ENCODE assay signal across 12 cellular contexts in genomic region chr1:63326473-63327380, GRCh38. TPM values are rescaled to one million over a fixed set of nuclear protein-coding genes. Genes with fewer than 3 reads are reported as not detected.
DNase-seq lines count a peak whose midpoint lies in the region; ATAC-seq and TF ChIP-seq lines count a peak whose summit lies in the region.
"Had no signal": no experiment of that assay in that cellular context is flagged by ENCODE, and none has a peak within 500 bp of the region (broad histone marks: within the 10 kb centered on the region; RNA-seq: fewer than 3 reads in every experiment).

No MANE protein-coding gene starts in this region.

- intact Hi-C loops in activated CD8-positive, alpha-beta T cell treated with anti-CD3 and anti-CD28 coated beads for 36 hours (cut with micrococcal nuclease): loop anchor here (5.0 to 10.0 kb wide), 2 partner anchors 116 to 198 kb away; partner anchors contain the start of genes EFCAB7 and ITGB3BP

- no peak for TF ChIP-seq CTCF in activated CD8-positive, alpha-beta T cell treated with anti-CD3 and anti-CD28 coated beads for 36 hours (IDR thresholded peaks at IDR 0.05)
- no peak for TF ChIP-seq CTCF in osteoblast (IDR thresholded peaks at IDR 0.05; ENCODE audit: extremely low read depth, low read depth, low read length)

- peaks cover 2% of the 10 kb centered on the region for H3K4me1 ChIP-seq in osteoblast (ENCODE audit: insufficient read depth, low read length)
- H3K4me1 ChIP-seq: BE2C had no signal

- CTCF ChIA-PET in activated CD8-positive, alpha-beta T cell treated with anti-CD3 and anti-CD28 coated beads, Interleukin-2, amount 10 ng/mL, durations not matched to agents 7 days and 5 days (lab: Charles Lee): interaction anchor here (0.7 to 2.8 kb wide), 10 partner anchors 8 to 212 kb away, joined by 3 to 8 read pairs (median 4); no protein-coding TSS in a partner anchor
- CTCF ChIA-PET in activated CD8-positive, alpha-beta T cell treated with anti-CD3 and anti-CD28 coated beads for 36 hours (lab: Charles Lee): interaction anchor here (0.8 to 5.2 kb wide), 13 partner anchors 9 to 212 kb away, joined by 3 to 39 read pairs (median 4); no protein-coding TSS in a partner anchor

- DNase-seq in activated CD8-positive, alpha-beta T cell treated with anti-CD3 and anti-CD28 coated beads, Interleukin-2, amount 10 ng/mL, durations not matched to agents 7 days and 5 days: no peak
- DNase-seq in activated CD8-positive, alpha-beta T cell treated with anti-CD3 and anti-CD28 coated beads for 36 hours: no peak
- DNase-seq in NAMALWA (ENCODE audit: low spot score) (peak; percentile 41), osteoblast (ENCODE audit: insufficient read length, low spot score, missing footprints) (peak; percentile 63)
- no peak for DNase-seq in central memory CD8-positive, alpha-beta T cell (ENCODE audit: low spot score in 2 of 2)
- no peak for DNase-seq in activated CD4-positive, CD25-positive, alpha-beta regulatory T cell (lab: John Stamatoyannopoulos, UW)
- DNase-seq: activated gamma-delta T cell treated with Interleukin-2 at 50 U/mL for 16 hours; effector CD8-positive, alpha-beta T cell had no signal

- no peaks in the 10 kb centered on the region for H3K9me3 ChIP-seq in osteoblast (ENCODE audit: low read depth, low read length)
- H3K9me3 ChIP-seq: BE2C, prostate gland had no signal

- H3K4me3 ChIP-seq in osteoblast (ENCODE audit: insufficient read depth, low read length): no peak overlapping the region
- H3K4me3 ChIP-seq: prostate gland had no signal

- peaks cover under 1% of the 10 kb centered on the region for H3K9me3 Mint-ChIP-seq in activated CD8-positive, alpha-beta T cell treated with anti-CD3 and anti-CD28 coated beads, Interleukin-2, amount 10 ng/mL, durations not matched to agents 7 days and 5 days (ENCODE audit: insufficient read depth)
- peaks cover 7% of the 10 kb centered on the region for H3K9me3 Mint-ChIP-seq in activated CD8-positive, alpha-beta T cell treated with anti-CD3 and anti-CD28 coated beads for 36 hours
- H3K9me3 Mint-ChIP-seq in central memory CD8-positive, alpha-beta T cell: no peaks in the 10 kb centered on the region

- H3K27ac Mint-ChIP-seq in activated CD8-positive, alpha-beta T cell treated with anti-CD3 and anti-CD28 coated beads, Interleukin-2, amount 10 ng/mL, durations not matched to agents 7 days and 5 days: peak overlapping the region; percentile 57
- H3K27ac Mint-ChIP-seq in activated CD8-positive, alpha-beta T cell treated with anti-CD3 and anti-CD28 coated beads for 36 hours: no peak overlapping the region
- H3K27ac Mint-ChIP-seq in central memory CD8-positive, alpha-beta T cell (ENCODE audit: low read depth): peak overlapping the region; percentile 61

- H3K4me3 Mint-ChIP-seq in activated CD8-positive, alpha-beta T cell treated with anti-CD3 and anti-CD28 coated beads, Interleukin-2, amount 10 ng/mL, durations not matched to agents 7 days and 5 days: peak overlapping the region; percentile 27
- H3K4me3 Mint-ChIP-seq in activated CD8-positive, alpha-beta T cell treated with anti-CD3 and anti-CD28 coated beads for 36 hours: no peak overlapping the region
- H3K4me3 Mint-ChIP-seq in central memory CD8-positive, alpha-beta T cell: peak overlapping the region; percentile 9

- no peaks in the 10 kb centered on the region for H3K36me3 ChIP-seq in osteoblast (ENCODE audit: insufficient read depth, low read length)
- H3K36me3 ChIP-seq: BE2C, prostate gland had no signal

- POLR2A ChIA-PET in activated CD8-positive, alpha-beta T cell treated with anti-CD3 and anti-CD28 coated beads, Interleukin-2, amount 10 ng/mL, durations not matched to agents 7 days and 5 days (lab: Charles Lee): interaction anchor here (0.7 kb wide), 1 partner anchor 589 kb away, joined by 3 read pairs; no protein-coding TSS in a partner anchor
- POLR2A ChIA-PET in activated CD8-positive, alpha-beta T cell treated with anti-CD3 and anti-CD28 coated beads for 36 hours (lab: Charles Lee): no interaction called here

- no peak overlapping the region for H3K27ac ChIP-seq in osteoblast (ENCODE audit: low read depth, low read length)
- H3K27ac ChIP-seq: prostate gland had no signal

- H3K36me3 Mint-ChIP-seq in activated CD8-positive, alpha-beta T cell treated with anti-CD3 and anti-CD28 coated beads, Interleukin-2, amount 10 ng/mL, durations not matched to agents 7 days and 5 days (ENCODE audit: low read depth): peaks cover 8% of the 10 kb centered on the region
- peaks cover 15% of the 10 kb centered on the region for H3K36me3 Mint-ChIP-seq in activated CD8-positive, alpha-beta T cell treated with anti-CD3 and anti-CD28 coated beads for 36 hours (ENCODE audit: low read depth)
- H3K36me3 Mint-ChIP-seq in central memory CD8-positive, alpha-beta T cell (ENCODE audit: insufficient read depth): peaks cover 19% of the 10 kb centered on the region

- H3K4me2 ChIP-seq in osteoblast (ENCODE audit: insufficient read depth, low read length): no peak overlapping the region

- no peaks in the 10 kb centered on the region for H4K20me1 ChIP-seq in osteoblast (ENCODE audit: insufficient read depth, low read length)

- H3K27me3 ChIP-seq in osteoblast (ENCODE audit: insufficient read depth, low read length): peaks cover 100% of the 10 kb centered on the region

- peaks cover 36% of the 10 kb centered on the region for H3K4me1 Mint-ChIP-seq in activated CD8-positive, alpha-beta T cell treated with anti-CD3 and anti-CD28 coated beads, Interleukin-2, amount 10 ng/mL, durations not matched to agents 7 days and 5 days (ENCODE audit: low read depth)
- peaks cover 23% of the 10 kb centered on the region for H3K4me1 Mint-ChIP-seq in activated CD8-positive, alpha-beta T cell treated with anti-CD3 and anti-CD28 coated beads for 36 hours (ENCODE audit: low read depth)
- peaks cover 25% of the 10 kb centered on the region for H3K4me1 Mint-ChIP-seq in central memory CD8-positive, alpha-beta T cell

- H2AFZ ChIP-seq in osteoblast (ENCODE audit: low read length): no peak overlapping the region

- no peaks in the 10 kb centered on the region for H3K79me2 ChIP-seq in osteoblast (ENCODE audit: insufficient read depth, low read length)

- H3K27me3 Mint-ChIP-seq in activated CD8-positive, alpha-beta T cell treated with anti-CD3 and anti-CD28 coated beads, Interleukin-2, amount 10 ng/mL, durations not matched to agents 7 days and 5 days (ENCODE audit: low read depth): peaks cover 63% of the 10 kb centered on the region
- peaks cover 62% of the 10 kb centered on the region for H3K27me3 Mint-ChIP-seq in activated CD8-positive, alpha-beta T cell treated with anti-CD3 and anti-CD28 coated beads for 36 hours
- H3K27me3 Mint-ChIP-seq in central memory CD8-positive, alpha-beta T cell: peaks cover 79% of the 10 kb centered on the region

- ATAC-seq in activated CD8-positive, alpha-beta T cell treated with anti-CD3 and anti-CD28 coated beads, Interleukin-2, amount 10 ng/mL, durations not matched to agents 7 days and 5 days: no peak
- ATAC-seq in activated CD8-positive, alpha-beta T cell treated with anti-CD3 and anti-CD28 coated beads for 36 hours: no peak
- no peak for ATAC-seq in central memory CD8-positive, alpha-beta T cell (replicated peaks; ENCODE audit: extremely low read depth, poor library complexity, severe bottlenecking)
- ATAC-seq in GM18861 (IDR thresholded peaks at IDR 0.05; ENCODE audit: unreplicated experiment) (no peak), GM19035 (IDR thresholded peaks at IDR 0.05; ENCODE audit: unreplicated experiment) (no peak)

RNA-seq across cellular contexts. Expression of gene FOXD3, which starts 4.4 kb away (rescaled TPM):
- total RNA-seq in activated CD8-positive, alpha-beta T cell treated with anti-CD3 and anti-CD28 coated beads, Interleukin-2, amount 10 ng/mL, durations not matched to agents 7 days and 5 days: not detected
- total RNA-seq in activated CD8-positive, alpha-beta T cell treated with anti-CD3 and anti-CD28 coated beads for 36 hours: not detected
- total RNA-seq in osteoblast: not detected in 2 replicates

RNA-seq across cellular contexts. Expression of gene ALG6, which starts 40.7 kb away (rescaled TPM):
- 10 to 100 TPM; 23.1 to 25.6 TPM for total RNA-seq in activated CD8-positive, alpha-beta T cell treated with anti-CD3 and anti-CD28 coated beads, Interleukin-2, amount 10 ng/mL, durations not matched to agents 7 days and 5 days
- total RNA-seq in activated CD8-positive, alpha-beta T cell treated with anti-CD3 and anti-CD28 coated beads for 36 hours: 10 to 100 TPM; 15.1 to 17.7 TPM
- 8.3 and 8.8 TPM in 2 replicates for total RNA-seq in osteoblast

Comparison
In these comparisons a context has a peak if more than half of its experiments do, and no peak if none do; other contexts are left out.
1. DNase-seq: peak in NAMALWA (single experiment) and osteoblast (single experiment); none in activated CD8-positive, alpha-beta T cell treated with anti-CD3 and anti-CD28 coated beads, Interleukin-2, amount 10 ng/mL, durations not matched to agents 7 days and 5 days (single experiment), activated CD8-positive, alpha-beta T cell treated with anti-CD3 and anti-CD28 coated beads for 36 hours (single experiment), central memory CD8-positive, alpha-beta T cell (0 of 2) and activated CD4-positive, CD25-positive, alpha-beta regulatory T cell (0 of 4).